In the genomic region with DNA sequence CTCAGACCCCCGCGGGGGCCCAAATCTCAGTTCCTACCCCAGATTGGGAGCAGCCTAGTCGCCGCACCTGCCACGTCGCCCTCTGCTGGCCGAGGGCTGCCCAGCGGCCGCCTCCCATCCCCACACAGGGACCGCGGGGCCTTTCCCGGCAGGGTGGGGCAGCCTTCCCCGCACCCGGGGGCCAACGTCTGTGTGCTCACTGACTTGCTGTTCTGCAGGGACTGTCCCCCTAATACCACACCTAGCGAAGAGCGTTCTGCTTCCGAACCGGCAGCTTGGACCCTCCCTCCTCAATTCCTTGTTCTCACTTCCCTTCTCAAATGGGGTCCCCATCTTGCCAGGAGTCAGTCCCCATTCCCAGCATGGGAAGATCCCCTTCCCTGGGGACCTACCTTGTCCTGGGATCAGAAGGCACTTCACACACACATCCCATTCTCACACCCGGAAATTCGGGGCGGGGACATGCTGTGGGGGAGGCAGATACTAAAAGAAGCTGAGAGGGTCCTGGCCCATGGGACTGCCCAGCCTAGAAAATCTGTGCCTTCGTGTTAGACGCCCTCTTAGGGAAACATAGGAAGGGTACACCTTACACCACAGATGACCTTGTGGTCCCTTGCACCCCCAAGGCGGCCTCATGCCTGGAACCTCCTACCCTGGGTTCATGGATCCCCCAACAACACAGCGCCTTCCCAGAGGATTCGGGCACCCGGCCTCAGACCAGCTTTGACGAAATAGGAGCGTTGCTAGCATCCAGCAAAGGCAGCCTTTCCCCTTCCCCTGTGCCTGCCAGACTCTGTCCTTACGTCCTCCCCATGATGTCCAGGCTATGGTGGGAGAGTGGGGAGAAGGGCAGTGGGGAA, we compare ENCODE assay signal across 9 cellular contexts. TPM values are rescaled to one million over a fixed set of nuclear protein-coding genes. Genes with fewer than 3 reads are reported as not detected.
DNase-seq lines count a peak whose midpoint lies in the region; ATAC-seq, FAIRE-seq and TF ChIP-seq lines count a peak whose summit lies in the region.
"Had no signal": no experiment of that assay in that cellular context is flagged by ENCODE, and none has a peak within 500 bp of the region (broad histone marks: within the 10 kb centered on the region; RNA-seq: fewer than 3 reads in every experiment).

No MANE protein-coding gene starts in this region.

- H3K36me3 ChIP-seq in mucosa of descending colon (ENCODE audit: low read depth), result no peaks in the 10 kb centered on the region

- TF ChIP-seq CTCF in dorsolateral prefrontal cortex (IDR thresholded peaks at IDR 0.05 in 54 of 56, conservative IDR thresholded peaks at IDR 0.05 in 2 of 56; ENCODE audit: low read depth in 1 of 56, partially characterized antibody in 56 of 56), result peak; percentile 37 to 79 (median 68)
- TF ChIP-seq CTCF in mucosa of descending colon (IDR thresholded peaks at IDR 0.05), result peak; percentile 81

- no peaks in the 10 kb centered on the region for H3K9me3 ChIP-seq in mucosa of descending colon

- no peaks in the 10 kb centered on the region for H3K27me3 ChIP-seq in dorsolateral prefrontal cortex

- peak overlapping the region; percentile 52 for H3K4me3 Mint-ChIP-seq in activated CD4-positive, alpha-beta T cell treated with anti-CD3 and anti-CD28 coated beads, Interleukin-2, amount 10 ng/mL, durations not matched to agents 24 days and 14 days

- peak; percentile 80 for ATAC-seq in mucosa of descending colon

- DNase-seq in NCI-H82 (lab: John Stamatoyannopoulos, UW) (peak; percentile 60), NCI-H82 treated with DMSO at 0.1 percent for 48 hours (lab: John Stamatoyannopoulos, UW; ENCODE audit: unreplicated experiment) (no peak), dorsolateral prefrontal cortex (peak in 1 of 10 donors; percentile 43), mucosa of descending colon (peak; percentile 77 to 86 (median 82)), GM19239 (ENCODE audit: insufficient read length, low spot score) (no peak), hippocampal formation (lab: John Stamatoyannopoulos, UW) (no peak)
- DNase-seq in activated CD4-positive, alpha-beta T cell treated with anti-CD3 and anti-CD28 coated beads, Interleukin-2, amount 10 ng/mL, durations not matched to agents 24 days and 14 days, result peak; percentile 87
- peak; percentile 16 to 19 for DNase-seq in stimulated activated CD8-positive, alpha-beta memory T cell treated with anti-CD3 and anti-CD28 coated beads, Interleukin-7, amount 100 ng/mL, for 1 hour (ENCODE audit: low read depth in 2 of 2)

- peaks cover 8% of the 10 kb centered on the region for H3K4me1 Mint-ChIP-seq in activated CD4-positive, alpha-beta T cell treated with anti-CD3 and anti-CD28 coated beads, Interleukin-2, amount 10 ng/mL, durations not matched to agents 24 days and 14 days

- no peak overlapping the region for H3K27ac Mint-ChIP-seq in activated CD4-positive, alpha-beta T cell treated with anti-CD3 and anti-CD28 coated beads, Interleukin-2, amount 10 ng/mL, durations not matched to agents 24 days and 14 days

- H3K36me3 Mint-ChIP-seq in activated CD4-positive, alpha-beta T cell treated with anti-CD3 and anti-CD28 coated beads, Interleukin-2, amount 10 ng/mL, durations not matched to agents 24 days and 14 days (ENCODE audit: low read depth), result no peaks in the 10 kb centered on the region

- peak overlapping the region in 35 of 59 donors; percentile 3 to 80 (median 45) for H3K27ac ChIP-seq in dorsolateral prefrontal cortex
- H3K27ac ChIP-seq: epithelial cell of prostate had no signal

- FAIRE-seq in GM19239 (lab: Jason Lieb, UNC), result no peak

- no peaks in the 10 kb centered on the region for H3K9me3 Mint-ChIP-seq in activated CD4-positive, alpha-beta T cell treated with anti-CD3 and anti-CD28 coated beads, Interleukin-2, amount 10 ng/mL, durations not matched to agents 24 days and 14 days

- no peaks in the 10 kb centered on the region for H3K27me3 Mint-ChIP-seq in activated CD4-positive, alpha-beta T cell treated with anti-CD3 and anti-CD28 coated beads, Interleukin-2, amount 10 ng/mL, durations not matched to agents 24 days and 14 days

- intact Hi-C loops in activated CD4-positive, alpha-beta T cell treated with anti-CD3 and anti-CD28 coated beads, Interleukin-2, amount 10 ng/mL, durations not matched to agents 24 days and 14 days (cut with micrococcal nuclease), result no loop called here
- intact Hi-C loops in dorsolateral prefrontal cortex (cut with DNase I) (no loop called here), mucosa of descending colon (cut with DNase I, micrococcal nuclease) (no loop called here)

- H3K4me1 ChIP-seq in mucosa of descending colon (ENCODE audit: low read depth), result peaks cover 15% of the 10 kb centered on the region

- H3K4me3 ChIP-seq in dorsolateral prefrontal cortex, result peak overlapping the region in 10 of 59 donors; percentile 4 to 32 (median 18)
- no peak overlapping the region for H3K4me3 ChIP-seq in mucosa of descending colon

RNA-seq across cellular contexts. Expression of gene ACVRL1, which starts 16.4 kb away (rescaled TPM):
- total RNA-seq in activated CD4-positive, alpha-beta T cell treated with anti-CD3 and anti-CD28 coated beads, Interleukin-2, amount 10 ng/mL, durations not matched to agents 24 days and 14 days, result not detected in 2 replicates
- total RNA-seq in dorsolateral prefrontal cortex (10 to 100 TPM in 111 of 120 experiments, 1 to 10 TPM in 9; 5.8 to 41.3 (median 17.1) TPM), mucosa of descending colon (100 to 1,000 TPM; 132 to 261 (median 247) TPM)

RNA-seq across cellular contexts. Expression of gene ACVR1B, which starts 27.8 kb away (rescaled TPM):
- total RNA-seq in activated CD4-positive, alpha-beta T cell treated with anti-CD3 and anti-CD28 coated beads, Interleukin-2, amount 10 ng/mL, durations not matched to agents 24 days and 14 days, result 7.1 and 8.1 TPM in 2 replicates
- 10 to 100 TPM; 29.2 to 90.8 (median 62.6) TPM for total RNA-seq in dorsolateral prefrontal cortex
- total RNA-seq in mucosa of descending colon, result 10 to 100 TPM; 42.4 to 95.7 (median 77.3) TPM

RNA-seq across cellular contexts. Expression of gene ANKRD33, which starts 35.8 kb away (rescaled TPM):
- total RNA-seq in activated CD4-positive, alpha-beta T cell treated with anti-CD3 and anti-CD28 coated beads, Interleukin-2, amount 10 ng/mL, durations not matched to agents 24 days and 14 days, result not detected in 2 replicates
- total RNA-seq in dorsolateral prefrontal cortex, result 1 to 10 TPM in 2 of 120 experiments, under 1 TPM in 30, not detected in 88; 0.17 to 1.7 (median 0.37) TPM
- under 1 TPM in 1 of 3 donors, not detected in 2; 0.46 TPM for total RNA-seq in mucosa of descending colon

Comparison
In these comparisons a context has a peak if more than half of its experiments do, and no peak if none do; other contexts are left out.
1. DNase-seq: peak in NCI-H82 (single experiment), activated CD4-positive, alpha-beta T cell treated with anti-CD3 and anti-CD28 coated beads, Interleukin-2, amount 10 ng/mL, durations not matched to agents 24 days and 14 days (single experiment), mucosa of descending colon (3 of 3) and stimulated activated CD8-positive, alpha-beta memory T cell treated with anti-CD3 and anti-CD28 coated beads, Interleukin-7, amount 100 ng/mL, for 1 hour (2 of 2); none in NCI-H82 treated with DMSO at 0.1 percent for 48 hours (single experiment), GM19239 (single experiment) and hippocampal formation (0 of 2).